In genomic region chr1:90402893-90403849, GRCh38 we compare ENCODE assay signal across 1 cellular context.
A peak's percentile ranks its signal among the peaks of the same experiment; 100 is the strongest.
TF ChIP-seq lines count a peak whose summit lies in the region.

No MANE protein-coding gene starts in this region.

TF ChIP-seq in HCT116, 20 proteins besides CTCF, POLR2A, EP300 and RAD21 (continued from another document):
- TF ChIP-seq ZBTB33 (IDR thresholded peaks at IDR 0.05; ENCODE audit: extremely low read depth, insufficient replicate concordance, low read length) (peak; percentile 51), EGR1 (IDR thresholded peaks at IDR 0.05; ENCODE audit: low read depth) (no peak), ELF1 (IDR thresholded peaks at IDR 0.05; ENCODE audit: borderline replicate concordance, low read depth) (no peak)
TF ChIP-seq in HCT116: peak in this region for 11.
